20 cellular contexts compared by ENCODE assay signal in the genomic region with DNA sequence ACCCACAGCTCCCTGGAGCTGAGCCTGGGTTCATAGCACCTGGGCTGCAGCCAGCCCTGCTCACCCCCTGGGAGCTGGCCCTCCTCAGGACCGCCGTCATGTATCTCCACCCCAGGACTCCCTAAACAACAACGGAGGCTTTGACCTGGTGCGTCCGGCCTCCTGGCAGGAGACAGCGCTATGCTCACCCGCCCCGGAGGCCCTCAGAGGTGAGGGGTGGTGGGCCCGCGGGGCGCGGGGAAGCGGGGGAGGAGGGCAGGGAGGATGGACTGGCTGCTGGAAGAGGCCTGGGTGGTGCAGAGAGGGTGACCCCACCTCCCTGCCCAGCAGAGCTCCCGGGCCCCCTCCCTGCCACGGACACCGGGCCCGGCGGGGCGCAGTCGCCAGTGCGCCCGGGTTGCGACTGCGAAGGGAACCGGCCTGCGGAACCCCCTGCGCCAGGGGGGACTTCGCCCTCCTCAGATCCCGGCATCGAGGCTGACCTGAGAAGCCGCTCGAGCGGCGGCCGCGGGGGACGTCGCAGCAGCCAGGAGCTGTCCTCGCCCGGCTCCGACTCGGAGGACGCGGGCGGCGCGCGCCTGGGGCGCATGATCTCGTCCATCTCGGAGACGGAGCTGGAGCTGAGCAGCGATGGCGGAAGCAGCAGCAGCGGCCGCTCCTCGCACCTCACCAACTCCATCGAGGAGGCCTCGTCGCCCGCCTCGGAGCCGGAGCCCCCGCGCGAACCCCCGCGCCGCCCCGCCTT. TPM values are rescaled to one million over a fixed set of nuclear protein-coding genes. Genes with fewer than 3 reads are reported as not detected.
"Had no signal": no experiment of that assay in that cellular context is flagged by ENCODE, and none has a peak within 500 bp of the region (broad histone marks: within the 10 kb centered on the region; RNA-seq: fewer than 3 reads in every experiment).

No MANE protein-coding gene starts in this region.

- FAIRE-seq: keratinocyte had no signal

- ATAC-seq: activated T-helper 17 cell treated with anti-CD3 and anti-CD28 coated beads, Interleukin-2, amount 50 U/mL, for 72 hours; gastroesophageal sphincter; stimulated activated naive CD8-positive, alpha-beta T cell treated with anti-CD3 and anti-CD28 coated beads, Interleukin-15, amount 100 ng/mL, for 72 hours; upper lobe of right lung had no signal

- H3K9me3 Mint-ChIP-seq: activated CD4-positive, alpha-beta T cell treated with anti-CD3 and anti-CD28 coated beads, Interleukin-2, amount 10 ng/mL, durations not matched to agents 24 days and 14 days; activated T-helper 17 cell treated with anti-CD3 and anti-CD28 coated beads, Interleukin-2, amount 50 U/mL, for 72 hours; dendritic cell treated with granulocyte-macrophage colony-stimulating factor and Interleukin-4, amounts not matched to agents 40 ng/mL and 50 ng/mL, for 4 days; natural killer cell treated with Interleukin-12 subunit alpha and Interleukin-12 subunit beta and Interleukin-15 and Interleukin-18, amount 100 ng/mL, for 72 hours; stimulated activated naive CD8-positive, alpha-beta T cell treated with anti-CD3 and anti-CD28 coated beads, Interleukin-15, amount 100 ng/mL, for 72 hours had no signal

- DNase-seq: activated CD4-positive, alpha-beta T cell treated with anti-CD3 and anti-CD28 coated beads, Interleukin-2, amount 10 ng/mL, durations not matched to agents 24 days and 14 days; activated CD4-positive, CD25-positive, alpha-beta regulatory T cell; activated naive CD4-positive, alpha-beta T cell treated with Interleukin-2 at 50 U/mL for 16 hours; anterior cingulate cortex; cerebellar nuclear complex; effector memory CD4-positive, alpha-beta T cell; occipital lobe; sigmoid colon; stimulated activated naive CD8-positive, alpha-beta T cell treated with anti-CD3 and anti-CD28 coated beads, Interleukin-15, amount 100 ng/mL, for 72 hours; testis; upper lobe of right lung had no signal

- H3K4me1 ChIP-seq: prostate gland, upper lobe of right lung had no signal

- H3K27ac ChIP-seq: gastroesophageal sphincter, prostate gland, sigmoid colon, spleen, testis, upper lobe of right lung had no signal

- H3K36me3 Mint-ChIP-seq: natural killer cell treated with Interleukin-12 subunit alpha and Interleukin-12 subunit beta and Interleukin-15 and Interleukin-18, amount 100 ng/mL, for 72 hours had no signal

- H3K27ac Mint-ChIP-seq: activated CD4-positive, alpha-beta T cell treated with anti-CD3 and anti-CD28 coated beads, Interleukin-2, amount 10 ng/mL, durations not matched to agents 24 days and 14 days; activated T-helper 17 cell treated with anti-CD3 and anti-CD28 coated beads, Interleukin-2, amount 50 U/mL, for 72 hours; dendritic cell treated with granulocyte-macrophage colony-stimulating factor and Interleukin-4, amounts not matched to agents 40 ng/mL and 50 ng/mL, for 4 days; natural killer cell treated with Interleukin-12 subunit alpha and Interleukin-12 subunit beta and Interleukin-15 and Interleukin-18, amount 100 ng/mL, for 72 hours; stimulated activated naive CD8-positive, alpha-beta T cell treated with anti-CD3 and anti-CD28 coated beads, Interleukin-15, amount 100 ng/mL, for 72 hours had no signal

- H3K27me3 ChIP-seq: testis had no signal

- H3K9me3 ChIP-seq: gastroesophageal sphincter, prostate gland, sigmoid colon, spleen, testis, upper lobe of right lung had no signal

- H3K36me3 ChIP-seq: prostate gland, sigmoid colon, spleen, upper lobe of right lung had no signal

- H3K4me3 Mint-ChIP-seq: activated CD4-positive, alpha-beta T cell treated with anti-CD3 and anti-CD28 coated beads, Interleukin-2, amount 10 ng/mL, durations not matched to agents 24 days and 14 days; activated T-helper 17 cell treated with anti-CD3 and anti-CD28 coated beads, Interleukin-2, amount 50 U/mL, for 72 hours; dendritic cell treated with granulocyte-macrophage colony-stimulating factor and Interleukin-4, amounts not matched to agents 40 ng/mL and 50 ng/mL, for 4 days; natural killer cell treated with Interleukin-12 subunit alpha and Interleukin-12 subunit beta and Interleukin-15 and Interleukin-18, amount 100 ng/mL, for 72 hours; stimulated activated naive CD8-positive, alpha-beta T cell treated with anti-CD3 and anti-CD28 coated beads, Interleukin-15, amount 100 ng/mL, for 72 hours had no signal

- H3K4me3 ChIP-seq: gastroesophageal sphincter, prostate gland, sigmoid colon, spleen, upper lobe of right lung had no signal

- H3K4me1 Mint-ChIP-seq: activated T-helper 17 cell treated with anti-CD3 and anti-CD28 coated beads, Interleukin-2, amount 50 U/mL, for 72 hours had no signal

RNA-seq across cellular contexts. Expression of a gene that starts 41.0 kb away (rescaled TPM):
- total RNA-seq: activated CD4-positive, alpha-beta T cell treated with anti-CD3 and anti-CD28 coated beads, Interleukin-2, amount 10 ng/mL, durations not matched to agents 24 days and 14 days; gastroesophageal sphincter; lower leg skin; mesenteric fat pad; natural killer cell treated with Interleukin-12 subunit alpha and Interleukin-12 subunit beta and Interleukin-15 and Interleukin-18, amount 100 ng/mL, for 72 hours; occipital lobe; sigmoid colon; upper lobe of right lung had no signal
- polyA plus RNA-seq: sigmoid colon had no signal
